ENCODE assay signal across 17 cellular contexts in the genomic region with DNA sequence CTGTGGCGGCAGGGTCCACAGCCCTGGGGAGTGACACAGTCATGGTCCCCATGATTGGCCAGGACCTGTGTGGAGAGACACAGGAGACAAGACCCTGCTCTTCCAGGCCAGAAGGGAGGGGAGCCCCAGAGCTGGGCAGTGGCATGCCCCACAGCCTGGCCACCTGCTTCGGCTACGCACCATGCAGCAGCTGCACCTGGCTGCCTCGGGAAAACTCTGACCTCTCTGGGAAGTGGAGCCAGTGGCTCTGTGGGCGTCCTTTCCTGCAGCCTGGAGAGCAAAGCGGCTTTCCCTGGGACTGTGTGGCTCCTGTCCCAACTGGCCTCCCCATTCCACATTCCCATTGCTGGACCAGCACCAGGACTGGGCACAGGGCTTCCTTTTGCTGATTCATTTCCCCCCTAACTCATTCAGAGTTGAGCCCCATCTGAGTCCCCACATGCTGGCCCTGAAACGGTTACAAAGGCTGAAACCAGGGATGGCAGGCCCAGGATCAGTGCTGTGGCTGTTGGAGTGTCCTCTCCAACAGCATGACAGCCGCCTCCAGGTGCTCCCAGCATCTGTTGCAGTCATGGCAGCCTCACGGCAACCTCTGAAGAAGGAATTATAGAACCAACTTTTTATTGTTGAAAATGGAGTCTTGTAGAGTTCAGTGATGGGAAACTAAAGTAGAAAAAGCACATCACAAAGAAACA. TPM values are rescaled to one million over a fixed set of nuclear protein-coding genes. Genes with fewer than 3 reads are reported as not detected.
"Had no signal": no experiment of that assay in that cellular context is flagged by ENCODE, and none has a peak within 500 bp of the region (broad histone marks: within the 10 kb centered on the region; RNA-seq: fewer than 3 reads in every experiment).

No MANE protein-coding gene starts in this region.

- H3K27ac Mint-ChIP-seq: activated T-helper 1 cell treated with anti-CD3 and anti-CD28 coated beads, Interleukin-12 subunit alpha, Interleukin-12 subunit beta, Interleukin-2, Interleukin-4 antibody, amounts not matched to agents 30 ng/mL and 10 ng/mL and 1 ng/mL, durations not matched to agents 14 hours and 24 hours and 36 hours; stimulated activated memory B cell treated with anti-CD40 and anti-IgM and Interleukin-4, amounts not matched to agents 10 μg/mL and 1 μg/mL and 100 μg/mL, for 72 hours; T-helper 2 cell treated with Interferon-gamma antibody and Interleukin-4, amounts not matched to agents 5 μg/mL and 100 μg/mL, for 36 hours had no signal

- H3K4me3 Mint-ChIP-seq: activated T-helper 1 cell treated with anti-CD3 and anti-CD28 coated beads, Interleukin-12 subunit alpha, Interleukin-12 subunit beta, Interleukin-2, Interleukin-4 antibody, amounts not matched to agents 30 ng/mL and 10 ng/mL and 1 ng/mL, durations not matched to agents 14 hours and 24 hours and 36 hours; effector memory CD8-positive, alpha-beta T cell; naive thymus-derived CD8-positive, alpha-beta T cell; stimulated activated memory B cell treated with anti-CD40 and anti-IgM and Interleukin-4, amounts not matched to agents 10 μg/mL and 1 μg/mL and 100 μg/mL, for 72 hours; T-helper 2 cell treated with Interferon-gamma antibody and Interleukin-4, amounts not matched to agents 5 μg/mL and 100 μg/mL, for 36 hours had no signal

- ATAC-seq: activated CD4-positive, CD25-positive, alpha-beta regulatory T cell treated with anti-CD3 and anti-CD28 coated beads, Interleukin-2, amount 50 U/mL, for 24 hours; effector memory CD8-positive, alpha-beta T cell; naive thymus-derived CD8-positive, alpha-beta T cell; sciatic nerve; stimulated activated memory B cell treated with anti-CD40 and anti-IgM and Interleukin-4, amounts not matched to agents 10 μg/mL and 1 μg/mL and 100 μg/mL, for 72 hours had no signal

- H3K4me1 ChIP-seq: colonic mucosa, lower lobe of right lung, spleen had no signal

- H3K4me1 Mint-ChIP-seq: stimulated activated memory B cell treated with anti-CD40 and anti-IgM and Interleukin-4, amounts not matched to agents 10 μg/mL and 1 μg/mL and 100 μg/mL, for 72 hours had no signal

- H3K27me3 Mint-ChIP-seq: effector memory CD8-positive, alpha-beta T cell; naive thymus-derived CD8-positive, alpha-beta T cell; stimulated activated memory B cell treated with anti-CD40 and anti-IgM and Interleukin-4, amounts not matched to agents 10 μg/mL and 1 μg/mL and 100 μg/mL, for 72 hours had no signal

- H3K27ac ChIP-seq: colonic mucosa, lower lobe of right lung, spleen had no signal

- H3K4me3 ChIP-seq: colonic mucosa, lower lobe of right lung, spleen had no signal

- H3K27me3 ChIP-seq: colonic mucosa, spleen had no signal

- H3K9me3 Mint-ChIP-seq: activated T-helper 1 cell treated with anti-CD3 and anti-CD28 coated beads, Interleukin-12 subunit alpha, Interleukin-12 subunit beta, Interleukin-2, Interleukin-4 antibody, amounts not matched to agents 30 ng/mL and 10 ng/mL and 1 ng/mL, durations not matched to agents 14 hours and 24 hours and 36 hours; effector memory CD8-positive, alpha-beta T cell; naive thymus-derived CD8-positive, alpha-beta T cell; stimulated activated memory B cell treated with anti-CD40 and anti-IgM and Interleukin-4, amounts not matched to agents 10 μg/mL and 1 μg/mL and 100 μg/mL, for 72 hours; T-helper 2 cell treated with Interferon-gamma antibody and Interleukin-4, amounts not matched to agents 5 μg/mL and 100 μg/mL, for 36 hours had no signal

- DNase-seq: activated naive CD4-positive, alpha-beta T cell treated with Interleukin-2 at 50 U/mL for 16 hours; colonic mucosa; effector memory CD8-positive, alpha-beta T cell; hypothalamus; left cardiac atrium; lower lobe of right lung; naive thymus-derived CD8-positive, alpha-beta T cell; occipital lobe; spleen; stimulated activated CD4-positive, alpha-beta T cell treated with anti-CD3 and anti-CD28 coated beads, Interleukin-1b, Interleukin-23, amount 100 ng/mL, for 48 hours; SW 1271 had no signal

- H3K9me3 ChIP-seq: colonic mucosa, lower lobe of right lung, spleen had no signal

RNA-seq across cellular contexts. Expression of gene OXCT2, which starts 15.0 kb away (rescaled TPM):
- total RNA-seq: naive thymus-derived CD8-positive, alpha-beta T cell had no signal
- polyA plus RNA-seq: naive thymus-derived CD8-positive, alpha-beta T cell had no signal

RNA-seq across cellular contexts. Expression of gene BMP8B, which starts 32.6 kb away (rescaled TPM):
- total RNA-seq: glomerular endothelial cell had no signal
